Comparison of ENCODE assay signal across 25 cellular contexts in genomic region chr13:54758795-54759194, GRCh38.
"Had no signal": no experiment of that assay in that cellular context is flagged by ENCODE, and none has a peak within 500 bp of the region (broad histone marks: within the 10 kb centered on the region; RNA-seq: fewer than 3 reads in every experiment).

No MANE protein-coding gene starts in this region.

- H3K4me3 Mint-ChIP-seq: effector memory CD8-positive, alpha-beta T cell; naive thymus-derived CD4-positive, alpha-beta T cell; nephron; stimulated activated memory B cell treated with anti-CD40 and anti-IgM and Interleukin-4, amounts not matched to agents 10 μg/mL and 1 μg/mL and 100 μg/mL, for 72 hours; type B pancreatic cell had no signal

- H3K27ac ChIP-seq: left lung, ovary, psoas muscle, sigmoid colon, testis, tibial artery had no signal

- H3K9me3 ChIP-seq: ovary, psoas muscle, sigmoid colon, testis, tibial artery had no signal

- ATAC-seq: effector memory CD8-positive, alpha-beta T cell; left cardiac atrium; left lung; naive thymus-derived CD4-positive, alpha-beta T cell; psoas muscle; right cardiac atrium; stimulated activated memory B cell treated with anti-CD40 and anti-IgM and Interleukin-4, amounts not matched to agents 10 μg/mL and 1 μg/mL and 100 μg/mL, for 72 hours; stimulated activated naive CD8-positive, alpha-beta T cell treated with anti-CD3 and anti-CD28 coated beads, Interleukin-15, Interleukin-2, amounts not matched to agents 100 U/mL and 50 U/mL, for 24 hours had no signal

- H3K36me3 Mint-ChIP-seq: naive thymus-derived CD4-positive, alpha-beta T cell; stimulated activated memory B cell treated with anti-CD40 and anti-IgM and Interleukin-4, amounts not matched to agents 10 μg/mL and 1 μg/mL and 100 μg/mL, for 72 hours; type B pancreatic cell had no signal

- H3K27me3 ChIP-seq: left lung, ovary, sigmoid colon, testis, tibial artery had no signal

- H3K36me3 ChIP-seq: left lung, ovary, sigmoid colon, tibial artery had no signal

- H3K9me3 Mint-ChIP-seq: nephron, type B pancreatic cell had no signal

- H3K4me3 ChIP-seq: left lung, ovary, psoas muscle, sigmoid colon, testis, tibial artery had no signal

- DNase-seq: cerebellar nuclear complex; cortex of kidney; effector memory CD8-positive, alpha-beta T cell; head of caudate nucleus; hippocampal formation; left cardiac atrium; left lung; mesenchymal stem cell; midbrain; naive thymus-derived CD4-positive, alpha-beta T cell; occipital lobe; ovary; posterior cingulate gyrus; psoas muscle; right cardiac atrium; sigmoid colon; stimulated activated CD4-positive, alpha-beta T cell treated with anti-CD3 and anti-CD28 coated beads, Interleukin-2, amount 100 ng/mL, for 24 hours; stimulated activated CD4-positive, alpha-beta T cell treated with anti-CD3 and anti-CD28 coated beads, Interleukin-4, amount 100 ng/mL, for 4 hours; stimulated activated naive CD8-positive, alpha-beta T cell treated with anti-CD3 and anti-CD28 coated beads, Interleukin-15, Interleukin-2, amounts not matched to agents 100 U/mL and 50 U/mL, for 24 hours; substantia nigra; testis; tibial artery had no signal

- H3K27me3 Mint-ChIP-seq: effector memory CD8-positive, alpha-beta T cell; naive thymus-derived CD4-positive, alpha-beta T cell; stimulated activated memory B cell treated with anti-CD40 and anti-IgM and Interleukin-4, amounts not matched to agents 10 μg/mL and 1 μg/mL and 100 μg/mL, for 72 hours; type B pancreatic cell had no signal

- H3K4me1 Mint-ChIP-seq: naive thymus-derived CD4-positive, alpha-beta T cell; nephron; stimulated activated memory B cell treated with anti-CD40 and anti-IgM and Interleukin-4, amounts not matched to agents 10 μg/mL and 1 μg/mL and 100 μg/mL, for 72 hours had no signal

- H3K27ac Mint-ChIP-seq: effector memory CD8-positive, alpha-beta T cell; naive thymus-derived CD4-positive, alpha-beta T cell; nephron; stimulated activated memory B cell treated with anti-CD40 and anti-IgM and Interleukin-4, amounts not matched to agents 10 μg/mL and 1 μg/mL and 100 μg/mL, for 72 hours; type B pancreatic cell had no signal

- H3K4me1 ChIP-seq: left lung, psoas muscle, sigmoid colon, testis, tibial artery had no signal
